In genomic region chr1:41003127-41003639, GRCh38 we compare ENCODE assay signal across 11 cellular contexts. TPM values are rescaled to one million over a fixed set of nuclear protein-coding genes. Genes with fewer than 3 reads are reported as not detected.
DNase-seq lines count a peak whose midpoint lies in the region; ATAC-seq and TF ChIP-seq lines count a peak whose summit lies in the region.
"Had no signal": no experiment of that assay in that cellular context is flagged by ENCODE, and none has a peak within 500 bp of the region (broad histone marks: within the 10 kb centered on the region; RNA-seq: fewer than 3 reads in every experiment).

No MANE protein-coding gene starts in this region.

- peak overlapping the region; percentile 28 for H3K27ac ChIP-seq in right cardiac atrium (ENCODE audit: low read length)

- peak overlapping the region in 1 of 3 donors; percentile 32 for H3K4me3 Mint-ChIP-seq in T-cell
- no peak overlapping the region for H3K4me3 Mint-ChIP-seq in glutamatergic neuron (ENCODE audit: unreplicated experiment)
- H3K4me3 Mint-ChIP-seq in type B pancreatic cell: no peak overlapping the region

- POLR2A ChIA-PET in T-cell (lab: Charles Lee): interaction anchor here in 1 of 2 donors (0.7 to 1.5 kb wide), 2 partner anchors 24 to 515 kb away, joined by 3 to 6 read pairs; partner anchors contain the start of gene CTPS1

- no peaks in the 10 kb centered on the region for H3K9me3 ChIP-seq in right cardiac atrium (ENCODE audit: control insufficient read depth, low read length)
- H3K9me3 ChIP-seq: body of pancreas, heart right ventricle had no signal

- H3K4me1 Mint-ChIP-seq in T-cell (peaks cover 18 to 22% (median 21%) of the 10 kb centered on the region in 3 donors), glutamatergic neuron (ENCODE audit: low read depth, unreplicated experiment) (peaks cover 5% of the 10 kb centered on the region), type B pancreatic cell (ENCODE audit: unreplicated experiment) (no peaks in the 10 kb centered on the region)

- H3K4me1 ChIP-seq in right cardiac atrium (ENCODE audit: control insufficient read depth, insufficient read depth, low read length): peaks cover 4% of the 10 kb centered on the region

- TF ChIP-seq CTCF in glutamatergic neuron (IDR thresholded peaks at IDR 0.05; ENCODE audit: partially characterized antibody, unreplicated experiment) (no peak), type B pancreatic cell (conservative IDR thresholded peaks at IDR 0.05) (no peak), GM10266 (IDR thresholded peaks at IDR 0.05; ENCODE audit: control insufficient read depth, insufficient read depth, low read depth, missing control alignments) (no peak)

- H3K27ac Mint-ChIP-seq in T-cell (peak overlapping the region; percentile 21 to 46), glutamatergic neuron (ENCODE audit: unreplicated experiment) (peak overlapping the region; percentile 87), type B pancreatic cell (peak overlapping the region; percentile 53)

- intact Hi-C loops in right cardiac atrium (cut with DNase I) (no loop called here), Right ventricle myocardium superior (cut with DNase I) (no loop called here)

- CTCF ChIA-PET in T-cell (lab: Charles Lee): interaction anchor here (0.5 to 2.4 kb wide), 8 partner anchors 9 to 237 kb away, joined by 3 to 17 read pairs (median 4); partner anchors contain the start of genes CTPS1 (in 1 of the 2) and SLFNL1 (in 1 of the 2)

- no peak overlapping the region for H3K4me3 ChIP-seq in right cardiac atrium (ENCODE audit: low read length)
- H3K4me3 ChIP-seq: body of pancreas, heart right ventricle had no signal

- WGBS in right cardiac atrium: 82% methylated on average over 9 of the region's 9 CpGs

- H3K27me3 ChIP-seq in right cardiac atrium (ENCODE audit: control insufficient read depth, insufficient read depth): no peaks in the 10 kb centered on the region
- H3K27me3 ChIP-seq: body of pancreas, heart right ventricle had no signal

- H3K36me3 Mint-ChIP-seq in T-cell (peaks cover 59% of the 10 kb centered on the region), glutamatergic neuron (ENCODE audit: unreplicated experiment) (no peaks in the 10 kb centered on the region), type B pancreatic cell (peaks cover 52% of the 10 kb centered on the region)

- DNase-seq in right cardiac atrium (no peak), Right ventricle myocardium superior (no peak), T-cell (no peak), glutamatergic neuron (no peak), type B pancreatic cell (ENCODE audit: extremely low spot score, unreplicated experiment) (no peak), GM10266 (ENCODE audit: extremely low spot score) (no peak)
- DNase-seq: COR-L47 had no signal

- peak; percentile 4 to 22 for ATAC-seq in right cardiac atrium
- ATAC-seq in Right ventricle myocardium superior (ENCODE audit: poor library complexity): no peak
- peak in 1 of 4 experiments; percentile 8 for ATAC-seq in T-cell (replicated peaks in 1 of 4)
- no peak for ATAC-seq in HG03457 (IDR thresholded peaks at IDR 0.05; ENCODE audit: unreplicated experiment)
- ATAC-seq in HG03108 (IDR thresholded peaks at IDR 0.05; ENCODE audit: unreplicated experiment): no peak

- H3K27me3 Mint-ChIP-seq in T-cell (no peaks in the 10 kb centered on the region), glutamatergic neuron (ENCODE audit: unreplicated experiment) (peaks cover 2% of the 10 kb centered on the region), type B pancreatic cell (no peaks in the 10 kb centered on the region)

- no peaks in the 10 kb centered on the region for H3K9me3 Mint-ChIP-seq in T-cell
- no peaks in the 10 kb centered on the region for H3K9me3 Mint-ChIP-seq in glutamatergic neuron (ENCODE audit: unreplicated experiment)
- H3K9me3 Mint-ChIP-seq in type B pancreatic cell: no peaks in the 10 kb centered on the region

RNA-seq across cellular contexts. Expression of gene SLFNL1, which starts 18.3 kb away (rescaled TPM):
- total RNA-seq in right cardiac atrium (under 1 TPM; 0.28 to 0.53 (median 0.30) TPM), Right ventricle myocardium superior (0.22 TPM), T-cell (under 1 TPM; 0.25 to 0.98 (median 0.82) TPM), glutamatergic neuron (ENCODE audit: unreplicated experiment) (0.20 TPM), type B pancreatic cell (ENCODE audit: low replicate concordance) (0.14 and 0.60 TPM in 2 replicates)
- polyA plus RNA-seq in right cardiac atrium: 0.16 TPM

RNA-seq across cellular contexts. Expression of gene CTPS1, which starts 23.7 kb away (rescaled TPM):
- 10 to 100 TPM; 11.5 to 15.6 (median 14.0) TPM for total RNA-seq in right cardiac atrium
- polyA plus RNA-seq in right cardiac atrium: 7.3 TPM
- 7.2 TPM for total RNA-seq in Right ventricle myocardium superior
- total RNA-seq in T-cell: 10 to 100 TPM; 26.0 to 57.2 (median 29.1) TPM
- total RNA-seq in glutamatergic neuron (ENCODE audit: unreplicated experiment): 110 TPM
- 34.3 and 60.5 TPM in 2 replicates for total RNA-seq in type B pancreatic cell (ENCODE audit: low replicate concordance)

Comparison
In these comparisons a context has a peak if more than half of its experiments do, and no peak if none do; other contexts are left out.
1. ATAC-seq: peak in right cardiac atrium (2 of 2); none in Right ventricle myocardium superior (single experiment), HG03457 (single experiment) and HG03108 (single experiment).
2. H3K27ac Mint-ChIP-seq: peak in every context shown above with its lines; median percentile 87 in glutamatergic neuron; 53 in type B pancreatic cell; 34 in T-cell.